ENCODE assay signal across 1 cellular context in genomic region chr20:3820048-3820900, GRCh38.
TF ChIP-seq lines count a peak whose summit lies in the region.

Gene AP5S1 (plus strand): TSS chr20:3820547. CDS start chr20:3822118, 1,571 bp downstream.

TF ChIP-seq in HEK293, 187 proteins besides CTCF, POLR2A, EP300 and RAD21 (continued from another document and continues in another):
- TF ChIP-seq KLF9 (tag by site-specific recombination; IDR thresholded peaks at IDR 0.05; ENCODE audit: low read depth) (peak; percentile 76), ZBTB49 (tag by site-specific recombination; IDR thresholded peaks at IDR 0.05; ENCODE audit: low read depth) (no peak), ZNF785 (tag by site-specific recombination; IDR thresholded peaks at IDR 0.05) (no peak; the same call in 1 of the 2 replicates), YY1 (tag by site-specific recombination; IDR thresholded peaks at IDR 0.05) (peak; percentile 97), ZBTB17 (tag by site-specific recombination; IDR thresholded peaks at IDR 0.05) (peak; percentile 90), ZNF544 (tag by site-specific recombination; IDR thresholded peaks at IDR 0.05) (no peak), ZNF274 (IDR thresholded peaks at IDR 0.05; ENCODE audit: low read length) (no peak), ZNF274 (tag by site-specific recombination; IDR thresholded peaks at IDR 0.05; ENCODE audit: borderline replicate concordance) (no peak), ZNF24 (tag by site-specific recombination; IDR thresholded peaks at IDR 0.05) (peak; percentile 84; the same call in 1 of the 2 replicates), ZNF362 (tag by site-specific recombination; IDR thresholded peaks at IDR 0.05) (0 out of 2 replicates have a peak, but pooled peaks have one; percentile 11), ZNF18 (tag by site-specific recombination; IDR thresholded peaks at IDR 0.05) (no peak), ZBTB8A (tag by site-specific recombination; IDR thresholded peaks at IDR 0.05) (peak; percentile 94), ZNF658 (tag by site-specific recombination; IDR thresholded peaks at IDR 0.05) (no peak), ZNF560 (tag by site-specific recombination; IDR thresholded peaks at IDR 0.05; ENCODE audit: borderline replicate concordance) (no peak), ZNF23 (tag by site-specific recombination; IDR thresholded peaks at IDR 0.05; ENCODE audit: borderline replicate concordance) (no peak), ZNF585B (tag by site-specific recombination; IDR thresholded peaks at IDR 0.05) (no peak), ZXDB (tag by site-specific recombination; IDR thresholded peaks at IDR 0.05) (peak; percentile 96), IKZF3 (tag by site-specific recombination; IDR thresholded peaks at IDR 0.05) (peak; percentile 65), ZFP37 (tag by site-specific recombination; IDR thresholded peaks at IDR 0.05) (peak; percentile 24; the same call in 1 of the 2 replicates), ZNF10 (tag by site-specific recombination; IDR thresholded peaks at IDR 0.05) (peak; percentile 35; the same call in 1 of the 2 replicates), ZNF335 (tag by site-specific recombination; conservative IDR thresholded peaks at IDR 0.05) (peak; percentile 99), MEIS1 (CRISPR knock-in tag; IDR thresholded peaks at IDR 0.05; ENCODE audit: borderline replicate concordance) (no peak), ZNF416 (tag by site-specific recombination; IDR thresholded peaks at IDR 0.05) (no peak), BCL11B (tag by site-specific recombination; IDR thresholded peaks at IDR 0.05; ENCODE audit: low read depth) (peak; percentile 78), HOXC10 (CRISPR knock-in tag; IDR thresholded peaks at IDR 0.05) (no peak), ZNF670 (tag by site-specific recombination; IDR thresholded peaks at IDR 0.05; ENCODE audit: low read depth) (no peak), ZNF19 (tag by site-specific recombination; IDR thresholded peaks at IDR 0.05; ENCODE audit: low read depth) (no peak), SCRT1 (tag by site-specific recombination; IDR thresholded peaks at IDR 0.05; ENCODE audit: borderline replicate concordance) (no peak), ZNF664 (tag by site-specific recombination; IDR thresholded peaks at IDR 0.05) (peak; percentile 48; the same call in 1 of the 2 replicates), ZNF830 (tag by site-specific recombination; IDR thresholded peaks at IDR 0.05; ENCODE audit: low read depth) (no peak), ZNF518A (tag by site-specific recombination; conservative IDR thresholded peaks at IDR 0.05; ENCODE audit: low read depth) (no peak), ZNF777 (tag by site-specific recombination; IDR thresholded peaks at IDR 0.05; ENCODE audit: borderline replicate concordance) (no peak), ZNF473 (tag by site-specific recombination; IDR thresholded peaks at IDR 0.05) (no peak), ZNF48 (tag by site-specific recombination; IDR thresholded peaks at IDR 0.05) (no peak), INSM2 (tag by site-specific recombination; IDR thresholded peaks at IDR 0.05) (no peak; the same call in 1 of the 2 replicates), ZNF580 (tag by site-specific recombination; IDR thresholded peaks at IDR 0.05) (peak; percentile 66), ZNF121 (tag by site-specific recombination; IDR thresholded peaks at IDR 0.05) (no peak), ZNF398 (tag by site-specific recombination; IDR thresholded peaks at IDR 0.05) (peak; percentile 35), ZNF248 (tag by site-specific recombination; IDR thresholded peaks at IDR 0.05) (no peak), ZNF555 (tag by site-specific recombination; conservative IDR thresholded peaks at IDR 0.05) (no peak), ZNF621 (tag by site-specific recombination; IDR thresholded peaks at IDR 0.05) (no peak), ZNF214 (tag by site-specific recombination; IDR thresholded peaks at IDR 0.05; ENCODE audit: borderline replicate concordance) (no peak), ZBTB21 (tag by site-specific recombination; IDR thresholded peaks at IDR 0.05) (peak; percentile 97), ZNF449 (tag by site-specific recombination; IDR thresholded peaks at IDR 0.05) (peak; percentile 98), ZNF114 (tag by site-specific recombination; IDR thresholded peaks at IDR 0.05) (no peak), SETDB1 (IDR thresholded peaks at IDR 0.05; ENCODE audit: insufficient read length, low read length) (no peak), ZBTB10 (tag by site-specific recombination; IDR thresholded peaks at IDR 0.05) (peak; percentile 68), ZFP69B (tag by site-specific recombination; IDR thresholded peaks at IDR 0.05) (no peak; the same call in 1 of the 2 replicates), HOXD13 (CRISPR knock-in tag; IDR thresholded peaks at IDR 0.05; ENCODE audit: borderline replicate concordance) (no peak)
